ENCODE assay signal across 22 cellular contexts in genomic region chr19:9995999-9996398, GRCh38. TPM values are rescaled to one million over a fixed set of nuclear protein-coding genes. Genes with fewer than 3 reads are reported as not detected.
DNase-seq lines count a peak whose midpoint lies in the region; ATAC-seq and TF ChIP-seq lines count a peak whose summit lies in the region.
"Had no signal": no experiment of that assay in that cellular context is flagged by ENCODE, and none has a peak within 500 bp of the region (broad histone marks: within the 10 kb centered on the region; RNA-seq: fewer than 3 reads in every experiment).

No MANE protein-coding gene starts in this region.

- peak; percentile 22 for DNase-seq in GM23248
- peak; percentile 23 for DNase-seq in IMR-90
- peak; percentile 73 for DNase-seq in osteoblast (ENCODE audit: insufficient read length, low spot score, missing footprints)
- DNase-seq in NCI-H1436 treated with DMSO at 0.1 percent for 48 hours (lab: John Stamatoyannopoulos, UW) = no peak
- DNase-seq in MG63 = no peak
- DNase-seq: 8988T; ACHN; AML-193; BE2C; CD4-positive, alpha-beta T cell; CD8-positive, alpha-beta memory T cell; DMS 273 treated with DMSO at 0.1 percent for 48 hours; DMS79; EL; GDM1; GOT3; H7 had no signal

- H4K91ac ChIP-seq in IMR-90 (ENCODE audit: insufficient read depth, low read depth, low read length) = no peak overlapping the region

- H3K9me1 ChIP-seq in IMR-90 (ENCODE audit: insufficient read depth, low read length) = no peaks in the 10 kb centered on the region

- H3K23ac ChIP-seq in IMR-90 (ENCODE audit: low read depth, low read length) = no peak overlapping the region

- H3K27me3 ChIP-seq in GM23248 (replicated peaks; ENCODE audit: insufficient read depth) (no peaks in the 10 kb centered on the region), IMR-90 (ENCODE audit: control insufficient read depth, insufficient read depth, low read length) (no peaks in the 10 kb centered on the region), osteoblast (ENCODE audit: insufficient read depth, low read length) (no peaks in the 10 kb centered on the region), MG63 (no peaks in the 10 kb centered on the region)
- H3K27me3 ChIP-seq: BLaER1 treated with 17β-estradiol and CSF1 and Interleukin-3, amounts not matched to agents 10 nM and 100 nM had no signal

- H3K4me3 ChIP-seq in GM23248 (no peak overlapping the region), IMR-90 (ENCODE audit: insufficient read depth, low read depth, low read length) (no peak overlapping the region), osteoblast (ENCODE audit: insufficient read depth, low read length) (no peak overlapping the region), MG63 (no peak overlapping the region)
- H3K4me3 ChIP-seq: A549; BLaER1 treated with 17β-estradiol and CSF1 and Interleukin-3, amounts not matched to agents 10 nM and 100 nM; GM12878 had no signal

- no peak overlapping the region for H2BK120ac ChIP-seq in IMR-90 (ENCODE audit: low read depth, low read length)

- H3K4ac ChIP-seq in IMR-90 (ENCODE audit: low read depth, low read length) = no peak overlapping the region

- no peak overlapping the region for H2BK15ac ChIP-seq in IMR-90 (ENCODE audit: low read depth, low read length)

- no peak overlapping the region for H3K27ac ChIP-seq in GM23248
- no peak overlapping the region for H3K27ac ChIP-seq in IMR-90 (ENCODE audit: insufficient read depth, low read length)
- no peak overlapping the region for H3K27ac ChIP-seq in osteoblast (ENCODE audit: low read depth, low read length)
- H3K27ac ChIP-seq: A549; BLaER1 treated with 17β-estradiol and CSF1 and Interleukin-3, amounts not matched to agents 10 nM and 100 nM had no signal

- POLR2A ChIA-PET in IMR-90 (lab: Charles Lee; ENCODE audit: unreplicated experiment) = no interaction called here

- no peaks in the 10 kb centered on the region for H3K79me1 ChIP-seq in IMR-90 (ENCODE audit: low read depth in 1 of 2, low read length in 2 of 2)

- no peak for TF ChIP-seq RAD21 in IMR-90 (IDR thresholded peaks at IDR 0.05; ENCODE audit: low read length)

- H3K4me2 ChIP-seq in GM23248 (ENCODE audit: unreplicated experiment) (no peak overlapping the region), IMR-90 (ENCODE audit: low read depth, low read length) (no peak overlapping the region), osteoblast (ENCODE audit: insufficient read depth, low read length) (no peak overlapping the region)
- H3K4me2 ChIP-seq: A549 had no signal

- no peaks in the 10 kb centered on the region for H3K79me2 ChIP-seq in GM23248 (ENCODE audit: insufficient read depth)
- no peaks in the 10 kb centered on the region for H3K79me2 ChIP-seq in osteoblast (ENCODE audit: insufficient read depth, low read length)

- H3K9ac ChIP-seq in GM23248 = no peak overlapping the region
- H3K9ac ChIP-seq in IMR-90 (ENCODE audit: low read depth, low read length) = no peak overlapping the region
- H3K9ac ChIP-seq: BLaER1 treated with 17β-estradiol and CSF1 and Interleukin-3, amounts not matched to agents 10 nM and 100 nM had no signal

- no peak overlapping the region for H2BK5ac ChIP-seq in IMR-90 (ENCODE audit: low read depth, low read length, poor library complexity, severe bottlenecking)

- no TSS peak for BruUV-seq in IMR-90 (replicated peaks; lab: Mats Ljungman, UMichigan)

- H2AFZ ChIP-seq in GM23248 = no peak overlapping the region
- no peak overlapping the region for H2AFZ ChIP-seq in IMR-90 (replicated peaks; ENCODE audit: low read length, poor library complexity)
- H2AFZ ChIP-seq in osteoblast (ENCODE audit: low read length) = no peak overlapping the region

- no peak overlapping the region for H2AK9ac ChIP-seq in IMR-90 (replicated peaks; ENCODE audit: low read depth, low read length, poor library complexity)

- WGBS in GM23248 (ENCODE audit: low coverage in 1 of 2, low lambda C conversion rate in 2 of 2, missing lambda C conversion rate in 2 of 2), 2 experiments = 81 to 83% methylated on average over 7 of the region's 7 CpGs
- WGBS in IMR-90 (ENCODE audit: extremely low coverage in 2 of 2, insufficient read length in 1 of 2), 2 experiments = 50% methylated on average over 2 of the region's 7 CpGs; no CpG with 5 or more reads in 1 of the 2 experiments

- no peaks in the 10 kb centered on the region for H3K9me3 ChIP-seq in GM23248 (ENCODE audit: low read depth)
- no peaks in the 10 kb centered on the region for H3K9me3 ChIP-seq in IMR-90 (ENCODE audit: control insufficient read depth, insufficient read depth, low read length)
- no peaks in the 10 kb centered on the region for H3K9me3 ChIP-seq in osteoblast (ENCODE audit: low read depth, low read length)
- no peaks in the 10 kb centered on the region for H3K9me3 ChIP-seq in MG63
- H3K9me3 ChIP-seq: A549; BE2C; BLaER1 treated with 17β-estradiol and CSF1 and Interleukin-3, amounts not matched to agents 10 nM and 100 nM had no signal

- H3F3A ChIP-seq in GM23248 (ENCODE audit: insufficient read depth) = no peaks in the 10 kb centered on the region

- in situ Hi-C loops in GM23248 (cut with MboI) = no loop called here
- in situ Hi-C loops in IMR-90 (cut with MboI; ENCODE audit: low sequenced_read_pairs) = no loop called here

- no peak for TF ChIP-seq POLR2A in IMR-90 (IDR thresholded peaks at IDR 0.05; ENCODE audit: low read depth, low read length)

- no peaks in the 10 kb centered on the region for H4K20me1 ChIP-seq in GM23248 (ENCODE audit: insufficient read depth)
- no peaks in the 10 kb centered on the region for H4K20me1 ChIP-seq in IMR-90 (ENCODE audit: insufficient read depth, low read length)
- no peaks in the 10 kb centered on the region for H4K20me1 ChIP-seq in osteoblast (ENCODE audit: insufficient read depth, low read length)
- H4K20me1 ChIP-seq: BLaER1 treated with 17β-estradiol and CSF1 and Interleukin-3, amounts not matched to agents 10 nM and 100 nM had no signal

- no peak overlapping the region for H4K5ac ChIP-seq in IMR-90 (ENCODE audit: low read depth, low read length)

- no peaks in the 10 kb centered on the region for H3K9me2 ChIP-seq in GM23248 (ENCODE audit: insufficient read depth)

- H3K36me3 ChIP-seq in GM23248 (ENCODE audit: low read depth) (no peaks in the 10 kb centered on the region), IMR-90 (ENCODE audit: control insufficient read depth, insufficient read depth, low read length) (peaks cover 2% of the 10 kb centered on the region; the same call in 1 of the 2 replicates), osteoblast (ENCODE audit: insufficient read depth, low read length) (no peaks in the 10 kb centered on the region), MG63 (no peaks in the 10 kb centered on the region)
- H3K36me3 ChIP-seq: BE2C; BLaER1 treated with 17β-estradiol and CSF1 and Interleukin-3, amounts not matched to agents 10 nM and 100 nM had no signal

- dilution Hi-C loops in IMR-90 (cut with HindIII; ENCODE audit: low sequenced_read_pairs, unreplicated experiment) = no loop called here

- no peak overlapping the region for H3K14ac ChIP-seq in IMR-90 (replicated peaks; ENCODE audit: low read depth, low read length)

- no peak overlapping the region for H2AK5ac ChIP-seq in IMR-90 (ENCODE audit: low read depth, low read length)

- CTCF ChIA-PET in IMR-90 (lab: Yijun Ruan, JAX) = no interaction called here

- H3K4me1 ChIP-seq in GM23248 (ENCODE audit: insufficient read depth) (no peaks in the 10 kb centered on the region), IMR-90 (ENCODE audit: control insufficient read depth, insufficient read depth, low read length) (0 out of 2 replicates have a peak, but pooled peaks cover 1% of the 10 kb centered on the region), osteoblast (ENCODE audit: insufficient read depth, low read length) (peaks cover 10% of the 10 kb centered on the region)
- H3K4me1 ChIP-seq: A549, BE2C had no signal

- intact Hi-C loops in IMR-90 (cut with micrococcal nuclease) = no loop called here

- H2BK20ac ChIP-seq in IMR-90 (ENCODE audit: low read depth, low read length) = no peak overlapping the region

- H3K18ac ChIP-seq in IMR-90 (ENCODE audit: low read depth, low read length) = no peak overlapping the region

- H3K56ac ChIP-seq in IMR-90 (ENCODE audit: extremely low read depth, insufficient read depth, low read length) = no peak overlapping the region

- no peak overlapping the region for H4K8ac ChIP-seq in IMR-90 (ENCODE audit: low read depth in 2 of 2, low read length in 2 of 2)

- ATAC-seq in IMR-90 (ENCODE audit: low read depth) = no peak
- ATAC-seq in GM18858 (IDR thresholded peaks at IDR 0.05; ENCODE audit: unreplicated experiment) = no peak
- ATAC-seq: A549, GM12878 had no signal

- no peak for TF ChIP-seq CTCF in IMR-90 (conservative IDR thresholded peaks at IDR 0.05; ENCODE audit: low read depth, low read length)
- no peak for TF ChIP-seq CTCF in osteoblast (IDR thresholded peaks at IDR 0.05; ENCODE audit: extremely low read depth, low read depth, low read length)

RNA-seq across cellular contexts. Expression of gene COL5A3, which starts 14.3 kb away (rescaled TPM):
- 22.8 and 26.8 TPM in 2 replicates for total RNA-seq in GM23248 (2014; rRNA removed; shearing (Covaris generic))
- polyA plus RNA-seq in GM23248 (2016; fragmentation: Nextera tagmentation; extraction: Ambion mirVana) (4.1 and 4.2 TPM in 2 replicates), IMR-90 (2012; rRNA removed) (1.5 TPM in 2 replicates)
- total RNA-seq in IMR-90 (2012; rRNA removed) (0.54 and 0.56 TPM in 2 replicates), osteoblast (9.1 and 14.8 TPM in 2 replicates)
- 1.1 and 1.5 TPM in 2 replicates for polyA plus RNA-seq in IMR-90 (2012; cell fraction: cytosol; rRNA removed)
- polyA plus RNA-seq in IMR-90 (2012; cell fraction: nucleus; rRNA removed; ENCODE audit: low replicate concordance) = 5.1 TPM in 2 replicates
- total RNA-seq in MG63 (2014; rRNA removed; shearing (Covaris generic); ENCODE audit: low replicate concordance) = 2.4 and 3.1 TPM in 2 replicates
- polyA plus RNA-seq: CD14-positive monocyte had no signal

RNA-seq across cellular contexts. Expression of gene RDH8, which starts 17.3 kb away (rescaled TPM):
- total RNA-seq in GM23248 (2014; rRNA removed; shearing (Covaris generic)) = 0.97 TPM in 1 of 2 replicates, not detected in the other
- polyA plus RNA-seq in GM23248 (2016; fragmentation: Nextera tagmentation; extraction: Ambion mirVana) = 0.19 TPM in 1 of 2 replicates, not detected in the other
- total RNA-seq in IMR-90 (2012; rRNA removed) = 0.18 TPM in 1 of 2 replicates, not detected in the other
- polyA plus RNA-seq in IMR-90 (2012; rRNA removed) = not detected in 2 replicates
- not detected in 2 replicates for polyA plus RNA-seq in IMR-90 (2012; cell fraction: cytosol; rRNA removed)
- polyA plus RNA-seq in IMR-90 (2012; cell fraction: nucleus; rRNA removed; ENCODE audit: low replicate concordance) = 0.29 and 0.38 TPM in 2 replicates
- total RNA-seq in osteoblast = not detected in 2 replicates
- total RNA-seq in MG63 (2014; rRNA removed; shearing (Covaris generic); ENCODE audit: low replicate concordance) = not detected in 2 replicates
- total RNA-seq: CD4-positive, alpha-beta T cell; CD8-positive, alpha-beta memory T cell; GM12878; H7 had no signal
- polyA plus RNA-seq: CD14-positive monocyte; CD8-positive, alpha-beta memory T cell had no signal

RNA-seq across cellular contexts. Expression of gene OLFM2, which starts 59.7 kb away (rescaled TPM):
- total RNA-seq in GM23248 (2014; rRNA removed; shearing (Covaris generic)) = 11.6 and 26.2 TPM in 2 replicates
- polyA plus RNA-seq in GM23248 (2016; fragmentation: Nextera tagmentation; extraction: Ambion mirVana) (8.9 and 9.4 TPM in 2 replicates), IMR-90 (2012; rRNA removed) (5.1 and 6.2 TPM in 2 replicates)
- total RNA-seq in IMR-90 (2012; rRNA removed) (2.2 and 2.7 TPM in 2 replicates), osteoblast (0.29 and 0.72 TPM in 2 replicates)
- polyA plus RNA-seq in IMR-90 (2012; cell fraction: cytosol; rRNA removed) = 4.7 and 7.9 TPM in 2 replicates
- 1.7 and 2.0 TPM in 2 replicates for polyA plus RNA-seq in IMR-90 (2012; cell fraction: nucleus; rRNA removed; ENCODE audit: low replicate concordance)
- 5.6 and 7.0 TPM in 2 replicates for total RNA-seq in MG63 (2014; rRNA removed; shearing (Covaris generic); ENCODE audit: low replicate concordance)
- polyA plus RNA-seq: CD14-positive monocyte had no signal

Comparison
In these comparisons a context has a peak if more than half of its experiments do, and no peak if none do; other contexts are left out.
1. DNase-seq: peak in GM23248 (single experiment), IMR-90 (single experiment) and osteoblast (single experiment); none in NCI-H1436 treated with DMSO at 0.1 percent for 48 hours (single experiment) and MG63 (single experiment).